In genomic region chr15:97490429-97490828, GRCh38 we compare ENCODE assay signal across 27 cellular contexts.
"Had no signal": no experiment of that assay in that cellular context is flagged by ENCODE, and none has a peak within 500 bp of the region (broad histone marks: within the 10 kb centered on the region; RNA-seq: fewer than 3 reads in every experiment).

No MANE protein-coding gene starts in this region.

- H3K4me1 Mint-ChIP-seq: immature natural killer cell; naive thymus-derived CD8-positive, alpha-beta T cell; nephron; stimulated activated naive B cell treated with anti-CD40 and anti-IgM and Interleukin-4, amounts not matched to agents 10 μg/mL and 1 μg/mL and 100 μg/mL, for 72 hours had no signal

- H3K4me1 ChIP-seq: left lung, lower lobe of right lung, prostate gland, stomach, testis, thyroid gland, transverse colon, upper lobe of left lung had no signal

- ATAC-seq: left colon; left lung; lower lobe of right lung; naive thymus-derived CD8-positive, alpha-beta T cell; right cardiac atrium; sciatic nerve; stimulated activated naive B cell treated with anti-CD40 and anti-IgM and Interleukin-4, amounts not matched to agents 10 μg/mL and 1 μg/mL and 100 μg/mL, for 72 hours; stimulated activated naive CD8-positive, alpha-beta T cell treated with anti-CD3 and anti-CD28 coated beads, Interleukin-15, Interleukin-2, amounts not matched to agents 100 U/mL and 50 U/mL, for 24 hours had no signal

- H3K9me3 Mint-ChIP-seq: nephron; stimulated activated naive B cell treated with anti-CD40 and anti-IgM and Interleukin-4, amounts not matched to agents 10 μg/mL and 1 μg/mL and 100 μg/mL, for 72 hours had no signal

- H3K27ac Mint-ChIP-seq: immature natural killer cell; naive thymus-derived CD8-positive, alpha-beta T cell; nephron; stimulated activated naive B cell treated with anti-CD40 and anti-IgM and Interleukin-4, amounts not matched to agents 10 μg/mL and 1 μg/mL and 100 μg/mL, for 72 hours had no signal

- H3K4me3 Mint-ChIP-seq: immature natural killer cell; naive thymus-derived CD8-positive, alpha-beta T cell; nephron; stimulated activated naive B cell treated with anti-CD40 and anti-IgM and Interleukin-4, amounts not matched to agents 10 μg/mL and 1 μg/mL and 100 μg/mL, for 72 hours had no signal

- H3K9me3 ChIP-seq: left lung, lower lobe of right lung, ovary, prostate gland, stomach, testis, thyroid gland, transverse colon, upper lobe of left lung had no signal

- H3K36me3 ChIP-seq: left lung, lower lobe of right lung, ovary, prostate gland, stomach, thyroid gland, transverse colon, upper lobe of left lung had no signal

- H3K27me3 Mint-ChIP-seq: stimulated activated naive B cell treated with anti-CD40 and anti-IgM and Interleukin-4, amounts not matched to agents 10 μg/mL and 1 μg/mL and 100 μg/mL, for 72 hours had no signal

- H3K27me3 ChIP-seq: left lung, ovary, stomach, testis, thyroid gland, transverse colon, upper lobe of left lung had no signal

- DNase-seq: hypothalamus; immature natural killer cell; kidney; left colon; left lung; lower lobe of right lung; mammary epithelial cell; mesenchymal stem cell; naive thymus-derived CD8-positive, alpha-beta T cell; ovary; retina; right cardiac atrium; stimulated activated CD4-positive, alpha-beta T cell treated with anti-CD3 and anti-CD28 coated beads, Interleukin-12 subunit alpha, Interleukin-12 subunit beta, amount 100 ng/mL, for 4 hours; stimulated activated CD4-positive, alpha-beta T cell treated with anti-CD3 and anti-CD28 coated beads, Interleukin-15, amount 100 ng/mL, for 24 hours; stimulated activated CD4-positive, alpha-beta T cell treated with anti-CD3 and anti-CD28 coated beads, Interleukin-2, amount 100 ng/mL, for 24 hours; stimulated activated CD4-positive, alpha-beta T cell treated with anti-CD3 and anti-CD28 coated beads, Interleukin-4, amount 100 ng/mL, for 1 hour; stimulated activated naive B cell treated with anti-CD40 and anti-IgM and Interleukin-4, amounts not matched to agents 10 μg/mL and 1 μg/mL and 100 μg/mL, for 72 hours; stimulated activated naive CD8-positive, alpha-beta T cell treated with anti-CD3 and anti-CD28 coated beads, Interleukin-15, Interleukin-2, amounts not matched to agents 100 U/mL and 50 U/mL, for 24 hours; stomach; testis; thyroid gland; transverse colon; upper lobe of left lung had no signal

- H3K27ac ChIP-seq: left lung, lower lobe of right lung, ovary, prostate gland, skin epidermis, stomach, testis, thyroid gland, transverse colon, upper lobe of left lung had no signal

- H3K36me3 Mint-ChIP-seq: immature natural killer cell; naive thymus-derived CD8-positive, alpha-beta T cell; stimulated activated naive B cell treated with anti-CD40 and anti-IgM and Interleukin-4, amounts not matched to agents 10 μg/mL and 1 μg/mL and 100 μg/mL, for 72 hours had no signal

- H3K4me3 ChIP-seq: left lung, lower lobe of right lung, ovary, prostate gland, skin epidermis, stomach, testis, thyroid gland, transverse colon, upper lobe of left lung had no signal
